9 cellular contexts compared by ENCODE assay signal in genomic region chr6:32087574-32088486, GRCh38. TPM values are rescaled to one million over a fixed set of nuclear protein-coding genes. Genes with fewer than 3 reads are reported as not detected.
A peak's percentile ranks its signal among the peaks of the same experiment; 100 is the strongest.
DNase-seq lines count a peak whose midpoint lies in the region; FAIRE-seq lines count a peak whose summit lies in the region.
"Had no signal": no experiment of that assay in that cellular context is flagged by ENCODE, and none has a peak within 500 bp of the region (broad histone marks: within the 10 kb centered on the region; RNA-seq: fewer than 3 reads in every experiment).

No MANE protein-coding gene starts in this region.

- no peaks in the 10 kb centered on the region for H3K9me3 ChIP-seq in mesenchymal stem cell (ENCODE audit: control insufficient read depth, low read length)

- H3K36me3 ChIP-seq in mesenchymal stem cell (ENCODE audit: control insufficient read depth in 1 of 2, insufficient read depth in 2 of 2, low read depth in 1 of 2, low read length in 2 of 2): peaks cover 0 to 81% of the 10 kb centered on the region in 2 experiments

- peak overlapping the region; percentile 97 for H2BK120ac ChIP-seq in mesenchymal stem cell (ENCODE audit: low read depth, low read length)

- no peak overlapping the region for H2AK5ac ChIP-seq in mesenchymal stem cell (ENCODE audit: low read length, severe bottlenecking)

- no peak overlapping the region for H3K4me2 ChIP-seq in mesenchymal stem cell (ENCODE audit: low read length, poor library complexity, severe bottlenecking)

- H3K4ac ChIP-seq in mesenchymal stem cell (ENCODE audit: low read depth in 1 of 2, low read length in 2 of 2): peak overlapping the region in 1 of 2 experiments; percentile 77

- H4K91ac ChIP-seq in mesenchymal stem cell (ENCODE audit: low read length): peak overlapping the region; percentile 80

- H2BK15ac ChIP-seq in mesenchymal stem cell (ENCODE audit: low read depth, poor library complexity, severe bottlenecking): peak overlapping the region; percentile 78

- no peak overlapping the region for H2BK5ac ChIP-seq in mesenchymal stem cell (ENCODE audit: low read depth, low read length, poor library complexity, severe bottlenecking)

- H2BK12ac ChIP-seq in mesenchymal stem cell (ENCODE audit: low read length in 2 of 2): peak overlapping the region in 1 of 2 experiments; percentile 91

- 12% methylated on average over 24 of the region's 50 CpGs for WGBS in mesenchymal stem cell

- peak overlapping the region in 1 of 2 experiments; percentile 54 for H3K23ac ChIP-seq in mesenchymal stem cell (ENCODE audit: low read length in 2 of 2)

- no peak overlapping the region for H3K27ac ChIP-seq in mesenchymal stem cell (ENCODE audit: low read length, poor library complexity, severe bottlenecking)

- no peak overlapping the region for H3K4me3 ChIP-seq in mesenchymal stem cell (ENCODE audit: insufficient read depth in 1 of 2, low read depth in 1 of 2, low read length in 2 of 2)

- H3K79me1 ChIP-seq in mesenchymal stem cell (replicated peaks; ENCODE audit: low read length, poor library complexity, severe bottlenecking): no peaks in the 10 kb centered on the region

- DNase-seq in Daoy (ENCODE audit: low read depth) (peak; percentile 91), NCI-H2171 treated with DMSO at 0.1 percent for 48 hours (lab: John Stamatoyannopoulos, UW) (peak; percentile 53), ecto neural progenitor cell (ENCODE audit: low spot score) (peak; percentile 88), mesenchymal stem cell (peak; percentile 84), GDM1 (lab: John Stamatoyannopoulos, UW) (no peak), urothelium cell line (ENCODE audit: low spot score) (no peak)
- DNase-seq in activated CD4-positive, alpha-beta T cell treated with anti-CD3 and anti-CD28 coated beads, Interleukin-2, amount 50 U/mL, for 48 hours: peak; percentile 80 to 83
- peak; percentile 40 for DNase-seq in stimulated activated CD8-positive, alpha-beta memory T cell treated with anti-CD3 and anti-CD28 coated beads, Interleukin-7, amount 100 ng/mL, for 24 hours (ENCODE audit: low read depth)

- peak overlapping the region; percentile 69 to 73 for H3K18ac ChIP-seq in mesenchymal stem cell (ENCODE audit: low read depth in 1 of 2, low read length in 2 of 2)

- H3K27me3 ChIP-seq in mesenchymal stem cell (ENCODE audit: control insufficient read depth in 1 of 2, insufficient read depth in 1 of 2, low read length in 2 of 2): peaks cover 0 to 84% of the 10 kb centered on the region in 2 experiments

- peak overlapping the region; percentile 36 for H2AFZ ChIP-seq in mesenchymal stem cell (ENCODE audit: low read depth, low read length)

- H4K8ac ChIP-seq in mesenchymal stem cell (ENCODE audit: low read length): no peak overlapping the region

- FAIRE-seq in urothelium cell line (lab: Jason Lieb, UNC): no peak

- peaks cover 21% of the 10 kb centered on the region for H3K4me1 ChIP-seq in mesenchymal stem cell (ENCODE audit: control insufficient read depth, insufficient read depth, low read depth, low read length)

- H3K9ac ChIP-seq in mesenchymal stem cell (ENCODE audit: low read length): no peak overlapping the region

- H3K14ac ChIP-seq in mesenchymal stem cell (ENCODE audit: low read length in 2 of 2): peak overlapping the region in 1 of 2 experiments; percentile 64

RNA-seq across cellular contexts. Expression of gene TNXB, which starts 21.3 kb away (rescaled TPM):
- total RNA-seq in Daoy (2014; rRNA removed; shearing (Covaris generic)): 0.11 and 0.24 TPM in 2 replicates
- polyA plus RNA-seq in mesenchymal stem cell (2013, experiment 1 of 2): 3.9 TPM
- polyA plus RNA-seq in mesenchymal stem cell (2013, experiment 2 of 2): 3.2 TPM

RNA-seq across cellular contexts. Expression of gene ATF6B, which starts 40.2 kb away (rescaled TPM):
- total RNA-seq in Daoy (2014; rRNA removed; shearing (Covaris generic)): 16.6 and 17.7 TPM in 2 replicates
- polyA plus RNA-seq in mesenchymal stem cell (2013, experiment 1 of 2): 68.3 TPM
- 66.3 TPM for polyA plus RNA-seq in mesenchymal stem cell (2013, experiment 2 of 2)

RNA-seq across cellular contexts. Expression of gene FKBPL, which starts 42.3 kb away (rescaled TPM):
- 12.7 and 20.2 TPM in 2 replicates for total RNA-seq in Daoy (2014; rRNA removed; shearing (Covaris generic))
- 4.3 TPM for polyA plus RNA-seq in mesenchymal stem cell (2013, experiment 1 of 2)
- polyA plus RNA-seq in mesenchymal stem cell (2013, experiment 2 of 2): 4.3 TPM

RNA-seq across cellular contexts. Expression of gene CYP21A2, which starts 49.6 kb away (rescaled TPM):
- not detected in 2 replicates for total RNA-seq in Daoy (2014; rRNA removed; shearing (Covaris generic))
- polyA plus RNA-seq in mesenchymal stem cell (2013, experiment 1 of 2): 0.17 TPM
- 0.10 TPM for polyA plus RNA-seq in mesenchymal stem cell (2013, experiment 2 of 2)
- polyA plus RNA-seq: IgD-negative memory B cell had no signal

Comparison
In these comparisons a context has a peak if more than half of its experiments do, and no peak if none do; other contexts are left out.
1. DNase-seq: peak in Daoy (single experiment), NCI-H2171 treated with DMSO at 0.1 percent for 48 hours (single experiment), activated CD4-positive, alpha-beta T cell treated with anti-CD3 and anti-CD28 coated beads, Interleukin-2, amount 50 U/mL, for 48 hours (2 of 2), ecto neural progenitor cell (single experiment), mesenchymal stem cell (single experiment) and stimulated activated CD8-positive, alpha-beta memory T cell treated with anti-CD3 and anti-CD28 coated beads, Interleukin-7, amount 100 ng/mL, for 24 hours (single experiment); none in GDM1 (single experiment) and urothelium cell line (single experiment).